ENCODE assay signal across 24 cellular contexts in the genomic region with DNA sequence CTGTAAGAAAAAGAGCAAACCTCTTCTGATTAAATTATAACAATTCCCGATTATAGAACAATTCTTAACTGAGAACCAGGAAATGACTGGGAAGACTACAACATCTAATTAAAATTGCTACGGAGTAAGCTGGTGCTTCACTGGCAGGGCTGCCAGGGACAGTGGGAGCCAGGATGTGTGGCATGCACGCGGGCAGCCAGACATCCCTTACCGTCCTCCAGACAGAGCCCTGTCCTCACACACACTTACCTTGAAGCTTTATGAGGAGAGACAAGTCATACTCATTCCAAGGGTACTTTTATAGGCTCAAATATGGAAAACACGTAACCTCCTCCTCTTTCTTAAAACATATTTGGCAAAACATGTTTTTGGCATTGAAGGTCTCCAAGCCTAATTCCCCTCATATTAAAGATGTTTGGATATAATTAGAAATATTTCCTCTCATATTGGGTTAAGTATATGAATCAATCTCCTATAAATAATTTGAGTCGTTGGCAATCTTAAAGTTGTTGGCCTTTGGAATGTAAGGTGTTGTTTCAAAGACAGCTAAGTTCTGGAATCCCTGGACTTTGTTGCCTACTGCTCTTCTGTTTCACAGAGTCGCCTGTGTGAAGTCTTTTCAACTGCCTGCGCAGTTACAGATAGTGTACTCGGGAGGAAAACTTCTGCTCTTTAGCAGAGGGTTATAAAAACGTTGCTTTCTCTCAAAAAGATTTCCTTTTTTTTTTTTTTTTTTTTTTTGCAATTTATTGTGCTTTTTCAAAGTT. TPM values are rescaled to one million over a fixed set of nuclear protein-coding genes. Genes with fewer than 3 reads are reported as not detected.
DNase-seq lines count a peak whose midpoint lies in the region; ATAC-seq and TF ChIP-seq lines count a peak whose summit lies in the region.
"Had no signal": no experiment of that assay in that cellular context is flagged by ENCODE, and none has a peak within 500 bp of the region (broad histone marks: within the 10 kb centered on the region; RNA-seq: fewer than 3 reads in every experiment).

A gene (minus strand): TSS at position 272 of the 767 bp plus-strand sequence. CDS start 1,900 bp downstream, outside the sequence.

- H3K4me1 ChIP-seq in neural progenitor cell (no peaks in the 10 kb centered on the region), gastrocnemius medialis (no peaks in the 10 kb centered on the region), skeletal muscle tissue (ENCODE audit: control insufficient read depth in 3 of 3, insufficient read depth in 3 of 3, low read length in 3 of 3) (peaks cover 0 to 3% (median 0%) of the 10 kb centered on the region in 3 donors), tibial nerve (no peaks in the 10 kb centered on the region)
- H3K4me1 ChIP-seq: A549; BLaER1 treated with 17β-estradiol and CSF1 and Interleukin-3, amounts not matched to agents 10 nM and 100 nM; Caco-2 had no signal

- no peaks in the 10 kb centered on the region for H3F3A ChIP-seq in neural progenitor cell (ENCODE audit: low read depth)

- peaks cover 3% of the 10 kb centered on the region for H3K27me3 Mint-ChIP-seq in neural progenitor cell (ENCODE audit: insufficient read depth, low read depth)

- no peak within 1 kb of the TSS for H3K4me3 ChIP-seq in neural progenitor cell
- peak within 1 kb of the TSS in 1 of 4 donors; percentile 3 for H3K4me3 ChIP-seq in gastrocnemius medialis
- peak within 1 kb of the TSS in 2 of 3 donors; percentile 53 to 65 for H3K4me3 ChIP-seq in skeletal muscle tissue (ENCODE audit: low read length in 3 of 3)
- H3K4me3 ChIP-seq in tibial nerve = no peak within 1 kb of the TSS
- H3K4me3 ChIP-seq: A549; BLaER1 treated with 17β-estradiol and CSF1 and Interleukin-3, amounts not matched to agents 10 nM and 100 nM; GM12878 had no signal

- ATAC-seq in gastrocnemius medialis = peak; percentile 35 to 48
- ATAC-seq: A549; CD8-positive, alpha-beta T cell; GM12878 had no signal

- H3K4me2 ChIP-seq in neural progenitor cell = no peak within 1 kb of the TSS
- H3K4me2 ChIP-seq: A549; BLaER1 treated with 17β-estradiol and CSF1 and Interleukin-3, amounts not matched to agents 10 nM and 100 nM had no signal

- H2AFZ ChIP-seq in neural progenitor cell (replicated peaks) = peak within 1 kb of the TSS; percentile 36

- H3K9me3 ChIP-seq in neural progenitor cell (ENCODE audit: low read depth) = no peaks in the 10 kb centered on the region
- no peaks in the 10 kb centered on the region for H3K9me3 ChIP-seq in gastrocnemius medialis
- no peaks in the 10 kb centered on the region for H3K9me3 ChIP-seq in skeletal muscle tissue (ENCODE audit: control insufficient read depth in 3 of 3, low read length in 3 of 3)
- peaks cover 0 to 5% (median 1%) of the 10 kb centered on the region in 4 donors for H3K9me3 ChIP-seq in tibial nerve
- H3K9me3 ChIP-seq: A549; BLaER1 treated with 17β-estradiol and CSF1 and Interleukin-3, amounts not matched to agents 10 nM and 100 nM; Caco-2 had no signal

- TF ChIP-seq POLR2A in gastrocnemius medialis (IDR thresholded peaks at IDR 0.05) = no peak
- TF ChIP-seq POLR2A in tibial nerve (IDR thresholded peaks at IDR 0.05) = no peak

- intact Hi-C loops in gastrocnemius medialis (cut with DNase I; ENCODE audit: low total_unique reads) = no loop called here

- H3K27ac ChIP-seq in neural progenitor cell (no peak within 1 kb of the TSS), gastrocnemius medialis (peak within 1 kb of the TSS in 3 of 4 donors; percentile 24 to 82 (median 78)), skeletal muscle tissue (ENCODE audit: low read depth, low read length) (peak within 1 kb of the TSS; percentile 84), tibial nerve (no peak within 1 kb of the TSS)
- H3K27ac ChIP-seq: 22Rv1; A549; BLaER1 treated with 17β-estradiol and CSF1 and Interleukin-3, amounts not matched to agents 10 nM and 100 nM; C4-2B had no signal

- no peaks in the 10 kb centered on the region for H3K79me2 ChIP-seq in neural progenitor cell (ENCODE audit: low read depth)

- no peak within 1 kb of the TSS for H3K4me3 Mint-ChIP-seq in neural progenitor cell
- H3K4me3 Mint-ChIP-seq: B cell; CD4-positive, alpha-beta T cell; CD8-positive, alpha-beta T cell had no signal

- no peaks in the 10 kb centered on the region for H3K36me3 Mint-ChIP-seq in neural progenitor cell
- H3K36me3 Mint-ChIP-seq: CD8-positive, alpha-beta T cell had no signal

- no peaks in the 10 kb centered on the region for H3K4me1 Mint-ChIP-seq in neural progenitor cell
- H3K4me1 Mint-ChIP-seq: B cell had no signal

- 73% methylated on average over 11 of the region's 11 CpGs for WGBS in tibial nerve, 2 donors

- no peaks in the 10 kb centered on the region for H3K9me3 Mint-ChIP-seq in neural progenitor cell
- H3K9me3 Mint-ChIP-seq: CD4-positive, alpha-beta T cell; CD8-positive, alpha-beta T cell had no signal

- TF ChIP-seq EP300 in tibial nerve (IDR thresholded peaks at IDR 0.05) = no peak

- H3K9ac ChIP-seq in neural progenitor cell = no peak within 1 kb of the TSS
- peak within 1 kb of the TSS in 2 of 3 donors; percentile 66 to 68 for H3K9ac ChIP-seq in skeletal muscle tissue (ENCODE audit: low read depth in 1 of 3, low read length in 3 of 3)
- H3K9ac ChIP-seq: BLaER1 treated with 17β-estradiol and CSF1 and Interleukin-3, amounts not matched to agents 10 nM and 100 nM had no signal

- in situ Hi-C loops in gastrocnemius medialis (cut with MboI; ENCODE audit: low sequenced_read_pairs in 4 of 4) = loop anchor here in 1 of 4 donors (10.0 kb wide), 1 partner anchor 96 kb away; no protein-coding TSS in a partner anchor

- TF ChIP-seq CTCF in neural progenitor cell (IDR thresholded peaks at IDR 0.05) = no peak
- TF ChIP-seq CTCF in gastrocnemius medialis (IDR thresholded peaks at IDR 0.05 in 4 of 5, conservative IDR thresholded peaks at IDR 0.05 in 1 of 5) = no peak
- TF ChIP-seq CTCF in tibial nerve (IDR thresholded peaks at IDR 0.05) = no peak

- DNase-seq in Daoy (ENCODE audit: low read depth) (peak; percentile 13), neural progenitor cell (ENCODE audit: low spot score) (peak; percentile 5), gastrocnemius medialis (peak in 1 of 2 donors; percentile 43), NCI-H446 treated with DMSO at 0.1 percent for 48 hours (lab: John Stamatoyannopoulos, UW) (no peak), tibial nerve (ENCODE audit: low spot score in 2 of 2) (no peak), GOT3 (lab: John Stamatoyannopoulos, UW) (no peak)
- no peak for DNase-seq in activated naive CD4-positive, alpha-beta T cell treated with Interleukin-2 at 50 U/mL for 16 hours
- DNase-seq: AML-193; Caco-2; Calu3; CD4-positive, alpha-beta T cell; CD8-positive, alpha-beta T cell; DMS79 treated with DMSO at 0.1 percent for 48 hours; EL; GDM1 had no signal

- H3K27ac Mint-ChIP-seq in neural progenitor cell = no peak within 1 kb of the TSS
- H3K27ac Mint-ChIP-seq: B cell; CD4-positive, alpha-beta T cell; CD8-positive, alpha-beta T cell had no signal

- H4K20me1 ChIP-seq in neural progenitor cell (ENCODE audit: low read depth) = no peaks in the 10 kb centered on the region
- H4K20me1 ChIP-seq: BLaER1 treated with 17β-estradiol and CSF1 and Interleukin-3, amounts not matched to agents 10 nM and 100 nM had no signal

- H3K36me3 ChIP-seq in neural progenitor cell = no peaks in the 10 kb centered on the region
- H3K36me3 ChIP-seq in gastrocnemius medialis = no peaks in the 10 kb centered on the region
- H3K36me3 ChIP-seq in skeletal muscle tissue (ENCODE audit: control insufficient read depth in 3 of 3, insufficient read depth in 3 of 3, low read length in 3 of 3) = peaks cover 3 to 23% (median 9%) of the 10 kb centered on the region in 3 donors
- no peaks in the 10 kb centered on the region for H3K36me3 ChIP-seq in tibial nerve
- H3K36me3 ChIP-seq: BLaER1 treated with 17β-estradiol and CSF1 and Interleukin-3, amounts not matched to agents 10 nM and 100 nM had no signal

- H3K27me3 ChIP-seq in neural progenitor cell = no peaks in the 10 kb centered on the region
- no peaks in the 10 kb centered on the region for H3K27me3 ChIP-seq in gastrocnemius medialis
- no peaks in the 10 kb centered on the region for H3K27me3 ChIP-seq in skeletal muscle tissue (ENCODE audit: control insufficient read depth in 3 of 3, insufficient read depth in 3 of 3, low read length in 3 of 3)
- no peaks in the 10 kb centered on the region for H3K27me3 ChIP-seq in tibial nerve
- H3K27me3 ChIP-seq: BLaER1 treated with 17β-estradiol and CSF1 and Interleukin-3, amounts not matched to agents 10 nM and 100 nM had no signal

RNA-seq across cellular contexts. Expression of the gene that starts here (rescaled TPM):
- not detected in 2 replicates for total RNA-seq in Daoy (2014; rRNA removed; shearing (Covaris generic))
- not detected in 2 replicates for total RNA-seq in neural progenitor cell (ENCODE audit: low replicate concordance)
- total RNA-seq in gastrocnemius medialis = 1,000 to 10,000 TPM; 1,190 to 2,066 (median 1,615) TPM
- 12.0 TPM for total RNA-seq in skeletal muscle tissue
- under 1 TPM in 1 of 4 donors, not detected in 3; 0.39 TPM for total RNA-seq in tibial nerve
- total RNA-seq: A172; B cell; Caco-2; Calu3; CD4-positive, alpha-beta T cell; CD8-positive, alpha-beta T cell; G401; GM12878 had no signal

Comparison
In these comparisons a context has a peak if more than half of its experiments do, and no peak if none do; other contexts are left out.
1. RNA of the gene that starts here (total RNA-seq): 1,190 to 2,066 TPM in gastrocnemius medialis; 12.0 TPM in skeletal muscle tissue (single experiment), not detected in Daoy, not detected in neural progenitor cell and 0.39 TPM in tibial nerve; every median in the first group is over 10 times any median in the second.
2. Peak in DNase-seq in Daoy; RNA of the gene not detected or under 1 TPM.
3. Peak in DNase-seq in neural progenitor cell; RNA of the gene not detected or under 1 TPM.
4. H3K27ac ChIP-seq: peak in gastrocnemius medialis (3 of 4) and skeletal muscle tissue (single experiment); none in neural progenitor cell (single experiment) and tibial nerve (0 of 4).
5. H3K4me3 ChIP-seq: peak in skeletal muscle tissue (2 of 3); none in neural progenitor cell (single experiment) and tibial nerve (0 of 4).